ENCODE assay signal across 17 cellular contexts in genomic region chr13:107960301-107960700, GRCh38.
"Had no signal": no experiment of that assay in that cellular context is flagged by ENCODE, and none has a peak within 500 bp of the region (broad histone marks: within the 10 kb centered on the region; RNA-seq: fewer than 3 reads in every experiment).

No MANE protein-coding gene starts in this region.

- H3K4me3 ChIP-seq: coronary artery, heart right ventricle, left lung, lower lobe of right lung, neural progenitor cell, pancreas, suprapubic skin, thyroid gland had no signal

- H3K27ac ChIP-seq: coronary artery, heart right ventricle, left lung, lower lobe of right lung, neural progenitor cell, pancreas, suprapubic skin, thyroid gland had no signal

- DNase-seq: effector CD4-positive, alpha-beta T cell; heart right ventricle; hypothalamus; left lung; lower lobe of right lung; midbrain; occipital lobe; pancreas; right cardiac atrium; small intestine; stimulated activated CD4-positive, alpha-beta T cell treated with anti-CD3 and anti-CD28 coated beads, Interleukin-12 subunit alpha, Interleukin-12 subunit beta, amount 100 ng/mL, for 4 hours; stimulated activated naive CD4-positive, alpha-beta T cell treated with Interleukin-2 at 50 U/mL for 16 hours; thyroid gland had no signal

- ATAC-seq: heart right ventricle; left lung; lower lobe of right lung; natural killer cell treated with Interleukin-12 subunit alpha and Interleukin-12 subunit beta and Interleukin-15 and Interleukin-18, amount 100 ng/mL, for 72 hours; pancreas; right cardiac atrium had no signal

- H3K27me3 ChIP-seq: heart right ventricle, left lung, neural progenitor cell, pancreas, suprapubic skin, thyroid gland had no signal

- H2AFZ ChIP-seq: neural progenitor cell had no signal

- H3K4me2 ChIP-seq: neural progenitor cell had no signal

- H3K36me3 ChIP-seq: heart right ventricle, left lung, lower lobe of right lung, neural progenitor cell, pancreas, suprapubic skin, thyroid gland had no signal

- H3K4me1 ChIP-seq: heart right ventricle, left lung, lower lobe of right lung, neural progenitor cell, suprapubic skin, thyroid gland had no signal

- H3K9ac ChIP-seq: neural progenitor cell had no signal

- H3K9me3 ChIP-seq: left lung, lower lobe of right lung, pancreas, suprapubic skin, thyroid gland had no signal
